In genomic region chr1:153223040-153223891, GRCh38 we compare ENCODE assay signal across 8 cellular contexts. TPM values are rescaled to one million over a fixed set of nuclear protein-coding genes. Genes with fewer than 3 reads are reported as not detected.
DNase-seq lines count a peak whose midpoint lies in the region; ATAC-seq and TF ChIP-seq lines count a peak whose summit lies in the region.
"Not testable (repeated sequence)": the region's sequence is repeated elsewhere in the genome, so short reads cannot be mapped to it uniquely, and the experiment has no call there.

No MANE protein-coding gene starts in this region.

- H3K27me3 ChIP-seq in DOHH2 (ENCODE audit: control insufficient read depth, low read length); SJCRH30; foreskin keratinocyte; neural progenitor cell: not testable (repeated sequence)

- POLR2A ChIA-PET in HEK293 (lab: Yijun Ruan, JAX), result not testable (repeated sequence)

- not testable (repeated sequence) for H3K4me3 ChIP-seq in DOHH2 (ENCODE audit: low read length); HEK293 (ENCODE audit: low read depth, low read length); SJCRH30; neural progenitor cell

- H3K9me2 ChIP-seq in DOHH2 (replicated peaks; ENCODE audit: control insufficient read depth, low read length), result not testable (repeated sequence)

- H3K4me1 Mint-ChIP-seq in neural progenitor cell, result not testable (repeated sequence)

- DNase-seq in NCI-H1092 (lab: John Stamatoyannopoulos, UW), result peak; percentile 58
- peak; percentile 48 to 66 for DNase-seq in SJCRH30
- peak; percentile 81 for DNase-seq in activated effector memory CD4-positive, alpha-beta T cell treated with anti-CD3 and anti-CD28 coated beads, Interleukin-2, amount 50 U/mL, for 16 hours
- peak; percentile 8 to 39 for DNase-seq in foreskin keratinocyte
- DNase-seq in neural progenitor cell (ENCODE audit: low spot score), result peak; percentile 52
- peak in 41 of 49 donors; percentile 5 to 77 (median 51) for DNase-seq in substantia nigra (lab: John Stamatoyannopoulos, UW)

- H3K27me3 Mint-ChIP-seq in neural progenitor cell (ENCODE audit: insufficient read depth, low read depth), result not testable (repeated sequence)

- H2AFZ ChIP-seq in neural progenitor cell (replicated peaks), result not testable (repeated sequence)

- H3K4me3 Mint-ChIP-seq in neural progenitor cell, result not testable (repeated sequence)

- not testable (repeated sequence) for H3K9me3 Mint-ChIP-seq in neural progenitor cell

- H3K9me3 ChIP-seq in DOHH2 (ENCODE audit: control insufficient read depth, insufficient read depth, low read length); HEK293 (ENCODE audit: control insufficient read depth, insufficient read depth, low read depth, low read length); SJCRH30 (replicated peaks); neural progenitor cell (ENCODE audit: low read depth): not testable (repeated sequence)

- H3K36me3 ChIP-seq in DOHH2 (ENCODE audit: control insufficient read depth, low read length); HEK293 (ENCODE audit: control insufficient read depth in 2 of 2, insufficient read depth in 1 of 2, low read length in 2 of 2); SJCRH30; neural progenitor cell: not testable (repeated sequence)

- H3K79me2 ChIP-seq in DOHH2 (ENCODE audit: control insufficient read depth, low read length); neural progenitor cell (ENCODE audit: low read depth): not testable (repeated sequence)

- not testable (repeated sequence) for H3K9ac ChIP-seq in neural progenitor cell

- peak; percentile 66 for ATAC-seq in foreskin keratinocyte

- not testable (repeated sequence) for H3F3A ChIP-seq in DOHH2 (ENCODE audit: control insufficient read depth, insufficient read depth); neural progenitor cell (ENCODE audit: low read depth)

- peak; percentile 69 for TF ChIP-seq CTCF in DOHH2 (IDR thresholded peaks at IDR 0.05; ENCODE audit: low read depth, low read length, poor library complexity, severe bottlenecking)
- peak; percentile 66 for TF ChIP-seq CTCF in HEK293 (tag by site-specific recombination; IDR thresholded peaks at IDR 0.05)
- TF ChIP-seq CTCF in foreskin keratinocyte (conservative IDR thresholded peaks at IDR 0.05), result peak; percentile 84
- TF ChIP-seq CTCF in neural progenitor cell (IDR thresholded peaks at IDR 0.05), result peak; percentile 54

- not testable (repeated sequence) for H3K27ac Mint-ChIP-seq in neural progenitor cell

- H3K27ac ChIP-seq in DOHH2 (ENCODE audit: low read depth, low read length); HEK293 (ENCODE audit: extremely low read depth, low read depth, low read length); SJCRH30; foreskin keratinocyte; neural progenitor cell; substantia nigra (ENCODE audit: low read depth, low read length, poor library complexity, severe bottlenecking): not testable (repeated sequence)

- H4K20me1 ChIP-seq in DOHH2 (ENCODE audit: control insufficient read depth, insufficient read depth, low read depth, low read length); neural progenitor cell (ENCODE audit: low read depth): not testable (repeated sequence)

- CTCF ChIA-PET in HEK293 (lab: Yijun Ruan, JAX), result interaction anchor here (0.6 to 2.6 kb wide), 13 partner anchors 10 to 353 kb away, joined by 3 to 7 read pairs (median 4); no protein-coding TSS in a partner anchor

- H3K36me3 Mint-ChIP-seq in neural progenitor cell, result not testable (repeated sequence)

- not testable (repeated sequence) for H3K4me1 ChIP-seq in DOHH2 (ENCODE audit: control insufficient read depth, low read length); HEK293 (ENCODE audit: control insufficient read depth, insufficient read depth, low read length); SJCRH30; foreskin keratinocyte; neural progenitor cell

- not testable (repeated sequence) for H3K4me2 ChIP-seq in DOHH2 (ENCODE audit: low read length); neural progenitor cell

TF ChIP-seq in HEK293, 187 proteins besides CTCF, POLR2A, EP300 and RAD21:
- TF ChIP-seq ZNF654 (tag by site-specific recombination; IDR thresholded peaks at IDR 0.05; ENCODE audit: low read depth) (peak; percentile 76), GLIS1 (tag by site-specific recombination; IDR thresholded peaks at IDR 0.05) (peak; percentile 78)

RNA-seq across cellular contexts. Expression of gene PRR9, which starts 5.9 kb away (rescaled TPM):
- total RNA-seq in SJCRH30 (2014; rRNA removed; shearing (Covaris generic)), result not detected in 2 replicates
- total RNA-seq in foreskin keratinocyte, result 1.2 and 2.9 TPM in 2 replicates
- 0.78 and 3.5 TPM in 2 replicates for polyA plus RNA-seq in foreskin keratinocyte
- total RNA-seq in neural progenitor cell (ENCODE audit: low replicate concordance), result not detected in 2 replicates

RNA-seq across cellular contexts. Expression of gene LELP1, which starts 20.0 kb away (rescaled TPM):
- not detected in 2 replicates for total RNA-seq in SJCRH30 (2014; rRNA removed; shearing (Covaris generic))
- not detected in 2 replicates for total RNA-seq in foreskin keratinocyte
- not detected in 2 replicates for polyA plus RNA-seq in foreskin keratinocyte
- total RNA-seq in neural progenitor cell (ENCODE audit: low replicate concordance), result not detected in 2 replicates

RNA-seq across cellular contexts. Expression of gene LORICRIN, which starts 36.2 kb away (rescaled TPM):
- total RNA-seq in SJCRH30 (2014; rRNA removed; shearing (Covaris generic)), result not detected in 2 replicates
- total RNA-seq in foreskin keratinocyte (not detected in 2 replicates), neural progenitor cell (ENCODE audit: low replicate concordance) (not detected in 2 replicates)
- polyA plus RNA-seq in foreskin keratinocyte, result 0.03 TPM in 1 of 2 replicates, not detected in the other

Comparison
In these comparisons a context has a peak if more than half of its experiments do, and no peak if none do; other contexts are left out.
1. DNase-seq: peak in every context shown above with its lines; median percentile 81 in activated effector memory CD4-positive, alpha-beta T cell treated with anti-CD3 and anti-CD28 coated beads, Interleukin-2, amount 50 U/mL, for 16 hours; 58 in NCI-H1092; 57 in SJCRH30; 52 in neural progenitor cell; 51 in substantia nigra; 24 in foreskin keratinocyte.